ENCODE assay signal across 8 cellular contexts in genomic region chr1:40143891-40144575, GRCh38. TPM values are rescaled to one million over a fixed set of nuclear protein-coding genes. Genes with fewer than 3 reads are reported as not detected.
DNase-seq lines count a peak whose midpoint lies in the region; ATAC-seq, FAIRE-seq and TF ChIP-seq lines count a peak whose summit lies in the region.

No MANE protein-coding gene starts in this region.

- H4K8ac ChIP-seq in H1 (ENCODE audit: extremely low read depth, insufficient read depth, low read length) = peak overlapping the region; percentile 76; the same call in 1 of the 2 replicates

- H3K36me3 Mint-ChIP-seq in activated CD4-positive, alpha-beta memory T cell treated with anti-CD3 and anti-CD28 coated beads, Interleukin-2, amount 10 ng/mL, durations not matched to agents 7 days and 5 days (ENCODE audit: low read depth) = no peaks in the 10 kb centered on the region
- H3K36me3 Mint-ChIP-seq in stimulated activated effector memory CD8-positive, alpha-beta T cell treated with anti-CD3 and anti-CD28 coated beads, Interleukin-12 subunit alpha, Interleukin-12 subunit beta, amount 100 ng/mL, for 72 hours = no peaks in the 10 kb centered on the region

- peaks cover 0 to 2% (median 0%) of the 10 kb centered on the region in 4 experiments; a peak in 1 of 7 replicates for H3K4me1 ChIP-seq in H1 (replicated peaks in 1 of 4; ENCODE audit: control insufficient read depth in 3 of 4, insufficient read depth in 4 of 4, low read length in 3 of 4)

- TF ChIP-seq CTCF in HL-60 (IDR thresholded peaks at IDR 0.05; ENCODE audit: insufficient read depth, low read length) (peak; percentile 71), H1 (IDR thresholded peaks at IDR 0.05; ENCODE audit: control extremely low read depth in 1 of 3, insufficient read depth in 1 of 3, low read depth in 1 of 3, low read length in 3 of 3) (peak in 2 of 3 experiments; percentile 80 to 88; a peak in 3 of 4 replicates)

- H3K27me3 Mint-ChIP-seq in activated CD4-positive, alpha-beta memory T cell treated with anti-CD3 and anti-CD28 coated beads, Interleukin-2, amount 10 ng/mL, durations not matched to agents 7 days and 5 days = peaks cover 39% of the 10 kb centered on the region

- DNase-seq in CD1c-positive myeloid dendritic cell (ENCODE audit: extremely low spot score) (peak; percentile 86), HL-60 (ENCODE audit: low read depth in 1 of 2, low spot score in 1 of 2) (peak in 1 of 2 experiments; percentile 70), NCI-H748 treated with DMSO at 0.1 percent for 48 hours (lab: John Stamatoyannopoulos, UW) (peak; percentile 99), H1 (ENCODE audit: low read depth in 1 of 2, low spot score in 2 of 2) (peak; percentile 43 to 75), middle frontal gyrus (ENCODE audit: extremely low spot score, low spot score) (peak; percentile 27)
- peak; percentile 54 for DNase-seq in activated CD4-positive, alpha-beta memory T cell treated with anti-CD3 and anti-CD28 coated beads, Interleukin-2, amount 10 ng/mL, durations not matched to agents 7 days and 5 days
- peak; percentile 33 to 71 for DNase-seq in stimulated activated effector memory CD8-positive, alpha-beta T cell treated with anti-CD3 and anti-CD28 coated beads, Interleukin-12 subunit alpha, Interleukin-12 subunit beta, amount 100 ng/mL, for 72 hours (ENCODE audit: low spot score in 2 of 2)

- peaks cover 22% of the 10 kb centered on the region for H3K4me1 Mint-ChIP-seq in activated CD4-positive, alpha-beta memory T cell treated with anti-CD3 and anti-CD28 coated beads, Interleukin-2, amount 10 ng/mL, durations not matched to agents 7 days and 5 days
- peaks cover 8% of the 10 kb centered on the region for H3K4me1 Mint-ChIP-seq in stimulated activated effector memory CD8-positive, alpha-beta T cell treated with anti-CD3 and anti-CD28 coated beads, Interleukin-12 subunit alpha, Interleukin-12 subunit beta, amount 100 ng/mL, for 72 hours

- POLR2A ChIA-PET in activated CD4-positive, alpha-beta memory T cell treated with anti-CD3 and anti-CD28 coated beads, Interleukin-2, amount 10 ng/mL, durations not matched to agents 7 days and 5 days (lab: Charles Lee) = interaction anchor here (0.6 to 1.3 kb wide), 3 partner anchors 194 to 245 kb away, joined by 3 to 8 read pairs (median 3); no protein-coding TSS in a partner anchor
- POLR2A ChIA-PET in H1 (lab: Charles Lee; ENCODE audit: partially characterized antibody) = interaction anchor here (0.6 to 1.0 kb wide), 2 partner anchors 103 to 506 kb away, joined by 3 read pairs; partner anchors contain the start of gene CAP1

- no peak overlapping the region for H3K56ac ChIP-seq in H1 (replicated peaks; ENCODE audit: insufficient read length, low read depth, low read length)

- H3K36me3 ChIP-seq in H1 (ENCODE audit: control insufficient read depth in 2 of 4, insufficient read depth in 4 of 4, low read length in 3 of 4) = no peaks in the 10 kb centered on the region

- no peak overlapping the region for H3K4ac ChIP-seq in H1 (replicated peaks; ENCODE audit: insufficient read length, low read depth, low read length)

- CTCF ChIA-PET in activated CD4-positive, alpha-beta memory T cell treated with anti-CD3 and anti-CD28 coated beads, Interleukin-2, amount 10 ng/mL, durations not matched to agents 7 days and 5 days (lab: Charles Lee) = interaction anchor here (0.9 to 8.0 kb wide), 32 partner anchors 9 to 621 kb away, joined by 3 to 154 read pairs (median 5); partner anchors contain the start of genes SMAP2, ZFP69B and ZNF684
- CTCF ChIA-PET in H1 (lab: Charles Lee; ENCODE audit: partially characterized antibody) = interaction anchor here (0.6 to 7.7 kb wide), 61 partner anchors 9 to 519 kb away, joined by 3 to 73 read pairs (median 4); partner anchors contain the start of gene COL9A2

- H3K9me3 ChIP-seq in H1 (ENCODE audit: insufficient read depth in 2 of 2, low read depth in 1 of 2, low read length in 1 of 2) = no peaks in the 10 kb centered on the region

- no peak overlapping the region for H3K4me3 Mint-ChIP-seq in activated CD4-positive, alpha-beta memory T cell treated with anti-CD3 and anti-CD28 coated beads, Interleukin-2, amount 10 ng/mL, durations not matched to agents 7 days and 5 days
- no peak overlapping the region for H3K4me3 Mint-ChIP-seq in stimulated activated effector memory CD8-positive, alpha-beta T cell treated with anti-CD3 and anti-CD28 coated beads, Interleukin-12 subunit alpha, Interleukin-12 subunit beta, amount 100 ng/mL, for 72 hours

- H3K4me3 ChIP-seq in HL-60 (replicated peaks; ENCODE audit: insufficient read depth, low read length) (no peak overlapping the region), H1 (ENCODE audit: extremely low read depth in 1 of 4, insufficient read depth in 2 of 4, low read depth in 3 of 4, low read length in 4 of 4) (no peak overlapping the region)

- no peaks in the 10 kb centered on the region for H3K27me3 ChIP-seq in HL-60 (ENCODE audit: insufficient read depth, poor library complexity, severe bottlenecking)
- H3K27me3 ChIP-seq in H1 (replicated peaks in 1 of 4; ENCODE audit: control insufficient read depth in 3 of 4, extremely low read depth in 1 of 4, insufficient read depth in 3 of 4, low read length in 3 of 4) = peaks cover 0 to 2% (median under 1%) of the 10 kb centered on the region in 4 experiments; a peak in 3 of 7 replicates

- H3K79me2 ChIP-seq in H1 (ENCODE audit: control insufficient read depth in 1 of 2, insufficient read depth in 2 of 2, low read length in 2 of 2) = no peaks in the 10 kb centered on the region

- no peak overlapping the region for H3K9ac ChIP-seq in H1 (replicated peaks in 1 of 4; ENCODE audit: extremely low read depth in 1 of 4, low read depth in 3 of 4, low read length in 3 of 4)

- no peak overlapping the region for H2BK5ac ChIP-seq in H1 (ENCODE audit: low read depth, low read length)

- no peaks in the 10 kb centered on the region for H3K9me3 Mint-ChIP-seq in activated CD4-positive, alpha-beta memory T cell treated with anti-CD3 and anti-CD28 coated beads, Interleukin-2, amount 10 ng/mL, durations not matched to agents 7 days and 5 days
- no peaks in the 10 kb centered on the region for H3K9me3 Mint-ChIP-seq in stimulated activated effector memory CD8-positive, alpha-beta T cell treated with anti-CD3 and anti-CD28 coated beads, Interleukin-12 subunit alpha, Interleukin-12 subunit beta, amount 100 ng/mL, for 72 hours

- no peak overlapping the region for H3K27ac Mint-ChIP-seq in activated CD4-positive, alpha-beta memory T cell treated with anti-CD3 and anti-CD28 coated beads, Interleukin-2, amount 10 ng/mL, durations not matched to agents 7 days and 5 days
- no peak overlapping the region for H3K27ac Mint-ChIP-seq in stimulated activated effector memory CD8-positive, alpha-beta T cell treated with anti-CD3 and anti-CD28 coated beads, Interleukin-12 subunit alpha, Interleukin-12 subunit beta, amount 100 ng/mL, for 72 hours

- peak; percentile 99 for FAIRE-seq in H1 (lab: Jason Lieb, UNC)

- no peak overlapping the region for H3K4me2 ChIP-seq in H1 (ENCODE audit: insufficient read depth in 1 of 2, low read depth in 2 of 2, low read length in 2 of 2)

- H2AK5ac ChIP-seq in H1 (ENCODE audit: low read depth, low read length) = no peak overlapping the region

- H4K20me1 ChIP-seq in H1 (replicated peaks in 1 of 2; ENCODE audit: control insufficient read depth in 1 of 2, insufficient read depth in 2 of 2, low read length in 2 of 2) = no peaks in the 10 kb centered on the region

- no peak overlapping the region for H2BK12ac ChIP-seq in H1 (ENCODE audit: low read depth, low read length)

- H3K14ac ChIP-seq in H1 (ENCODE audit: insufficient read length) = no peak overlapping the region

- H3K23ac ChIP-seq in H1 (ENCODE audit: insufficient read length) = no peak overlapping the region

- peak overlapping the region; percentile 93 for H2AFZ ChIP-seq in H1 (ENCODE audit: low read length)

- peak; percentile 88 to 89 for TF ChIP-seq RAD21 in H1 (IDR thresholded peaks at IDR 0.05 in 1 of 2, conservative IDR thresholded peaks at IDR 0.05 in 1 of 2; ENCODE audit: low read depth in 2 of 2, low read length in 2 of 2)

- H3K27ac ChIP-seq in HL-60 (replicated peaks) (no peak overlapping the region), H1 (ENCODE audit: low read depth, low read length) (no peak overlapping the region)

- TF ChIP-seq POLR2A in H1 (IDR thresholded peaks at IDR 0.05; ENCODE audit: control extremely low read depth in 1 of 2, low read depth in 2 of 2, low read length in 2 of 2) = peak in 1 of 2 experiments; percentile 41; a peak in 1 of 3 replicates

- peak; percentile 84 for ATAC-seq in stimulated activated effector memory CD8-positive, alpha-beta T cell treated with anti-CD3 and anti-CD28 coated beads, Interleukin-12 subunit alpha, Interleukin-12 subunit beta, amount 100 ng/mL, for 72 hours
- ATAC-seq in HG02885 (IDR thresholded peaks at IDR 0.05; ENCODE audit: poor library complexity, unreplicated experiment) = no peak

- no peak overlapping the region for H2BK15ac ChIP-seq in H1 (ENCODE audit: low read length)

- H3K18ac ChIP-seq in H1 (ENCODE audit: extremely low read depth, low read length) = no peak overlapping the region

- H3K79me1 ChIP-seq in H1 (ENCODE audit: low read depth, low read length) = no peaks in the 10 kb centered on the region

- no peaks in the 10 kb centered on the region; the same call in 1 of the 2 replicates for H3K23me2 ChIP-seq in H1 (ENCODE audit: low read depth, low read length)

- no peak for TF ChIP-seq EP300 in H1 (IDR thresholded peaks at IDR 0.05; ENCODE audit: borderline replicate concordance in 1 of 2, low read depth in 2 of 2, low read length in 2 of 2)

- H4K5ac ChIP-seq in H1 (ENCODE audit: insufficient read length, low read depth, low read length) = no peak overlapping the region

- WGBS in H1 (ENCODE audit: extremely low coverage in 1 of 2, insufficient coverage in 1 of 2, insufficient read length in 1 of 2, insufficient replicate concordance in 2 of 2, low coverage in 1 of 2, low lambda C conversion rate in 2 of 2, missing lambda C conversion rate in 1 of 2), 2 experiments = 36% methylated on average over 7 of the region's 7 CpGs; no CpG with 5 or more reads in 1 of the 2 experiments

- H4K91ac ChIP-seq in H1 (replicated peaks; ENCODE audit: insufficient read length, low read length) = no peak overlapping the region

- no peak overlapping the region for H2BK20ac ChIP-seq in H1 (ENCODE audit: low read length)

- H2BK120ac ChIP-seq in H1 (replicated peaks; ENCODE audit: low read depth, low read length) = no peak overlapping the region

RNA-seq across cellular contexts. Expression of gene RLF, which starts 17.2 kb away (rescaled TPM):
- total RNA-seq in activated CD4-positive, alpha-beta memory T cell treated with anti-CD3 and anti-CD28 coated beads, Interleukin-2, amount 10 ng/mL, durations not matched to agents 7 days and 5 days = 10 to 100 TPM; 23.8 to 24.6 TPM
- total RNA-seq in H1 (2021; fragmentation: NEBNext Ultra II Directional; extraction: Animal tissue kit (Norgen Biotek cat#: 25700)) = 16.9 and 18.0 TPM in 2 replicates
- polyA plus RNA-seq in H1 (2011; rRNA removed) = 2.4 and 4.2 TPM in 2 replicates
- polyA plus RNA-seq in H1 (2011; cell fraction: cytosol; rRNA removed) = 5.4 TPM
- polyA plus RNA-seq in H1 (2011; cell fraction: nucleus; rRNA removed) = 4.0 TPM
- polyA plus RNA-seq in H1 (2012, experiment 1 of 2) = 7.0 to 11.1 TPM (median 8.4 TPM) in 4 replicates
- 0.52 TPM for polyA plus RNA-seq in H1 (2012, experiment 2 of 2)
- 9.5 TPM for polyA plus RNA-seq in H1 (2013, experiment 1 of 2)
- 9.4 TPM for polyA plus RNA-seq in H1 (2013, experiment 2 of 2)
- 16.6 and 24.7 TPM in 2 replicates for polyA minus RNA-seq in H1 (2011; rRNA and poly(A)+ RNA removed)
- polyA minus RNA-seq in H1 (2011; cell fraction: cytosol; rRNA and poly(A)+ RNA removed) = 11.4 TPM
- 17.0 TPM for polyA minus RNA-seq in H1 (2011; cell fraction: nucleus; rRNA and poly(A)+ RNA removed)

RNA-seq across cellular contexts. Expression of gene PPT1, which starts 47.0 kb away (rescaled TPM):
- total RNA-seq in activated CD4-positive, alpha-beta memory T cell treated with anti-CD3 and anti-CD28 coated beads, Interleukin-2, amount 10 ng/mL, durations not matched to agents 7 days and 5 days = 10 to 100 TPM; 76.9 to 83.4 TPM
- 141 and 150 TPM in 2 replicates for total RNA-seq in H1 (2021; fragmentation: NEBNext Ultra II Directional; extraction: Animal tissue kit (Norgen Biotek cat#: 25700))
- polyA plus RNA-seq in H1 (2011; rRNA removed) = 38.8 and 77.1 TPM in 2 replicates
- 56.0 TPM for polyA plus RNA-seq in H1 (2011; cell fraction: cytosol; rRNA removed)
- 62.0 TPM for polyA plus RNA-seq in H1 (2011; cell fraction: nucleus; rRNA removed)
- polyA plus RNA-seq in H1 (2012, experiment 1 of 2) = 118 to 158 TPM (median 141 TPM) in 4 replicates
- polyA plus RNA-seq in H1 (2012, experiment 2 of 2) = 25.5 TPM
- 251 TPM for polyA plus RNA-seq in H1 (2013, experiment 1 of 2)
- 317 TPM for polyA plus RNA-seq in H1 (2013, experiment 2 of 2)
- polyA minus RNA-seq in H1 (2011; rRNA and poly(A)+ RNA removed) = 134 and 143 TPM in 2 replicates
- 47.7 TPM for polyA minus RNA-seq in H1 (2011; cell fraction: cytosol; rRNA and poly(A)+ RNA removed)
- 34.6 TPM for polyA minus RNA-seq in H1 (2011; cell fraction: nucleus; rRNA and poly(A)+ RNA removed)
